ENCODE assay signal across 1 cellular context in the genomic region with DNA sequence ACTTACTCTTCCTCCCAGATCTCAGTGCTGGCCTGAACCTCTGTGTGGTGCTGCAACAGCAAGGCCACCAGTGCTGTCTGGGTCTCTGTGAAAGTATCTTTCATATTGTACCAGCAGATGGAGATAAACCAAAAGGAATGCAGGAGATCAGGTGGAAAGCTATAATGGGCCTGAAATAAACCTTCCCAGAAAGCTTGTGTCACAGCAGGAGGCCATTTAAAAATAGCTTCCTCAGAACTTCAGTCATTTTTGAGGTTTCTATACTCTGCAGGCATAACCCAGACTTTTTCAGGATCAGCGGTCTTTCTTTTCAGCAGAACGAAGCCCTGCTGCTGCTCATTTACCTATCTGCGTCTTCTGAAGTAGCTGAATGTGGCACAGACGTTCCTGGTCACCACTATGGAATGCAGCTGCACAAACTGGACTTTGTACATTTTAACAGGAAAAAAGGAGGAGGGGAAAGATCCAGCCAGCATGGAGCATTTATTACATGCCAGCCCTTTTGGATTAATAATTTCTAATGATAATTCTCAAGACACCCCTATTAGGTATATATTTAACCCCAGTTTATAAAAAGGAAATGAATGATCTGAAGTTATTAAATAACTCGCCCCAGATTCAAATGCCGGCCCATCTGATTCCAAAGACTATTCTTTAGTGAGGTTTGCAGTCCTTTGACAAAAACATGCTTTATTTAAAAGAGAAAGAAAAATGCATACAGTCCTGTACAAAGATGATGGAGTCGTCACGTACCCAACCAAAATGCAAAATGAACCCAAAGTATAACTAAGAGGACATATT.
TF ChIP-seq lines count a peak whose summit lies in the region.

No MANE protein-coding gene starts in this region.

TF ChIP-seq in HepG2, 621 proteins besides CTCF, POLR2A, EP300 and RAD21 (continued from another document and continues in another):
- TF ChIP-seq, protein P1, sequence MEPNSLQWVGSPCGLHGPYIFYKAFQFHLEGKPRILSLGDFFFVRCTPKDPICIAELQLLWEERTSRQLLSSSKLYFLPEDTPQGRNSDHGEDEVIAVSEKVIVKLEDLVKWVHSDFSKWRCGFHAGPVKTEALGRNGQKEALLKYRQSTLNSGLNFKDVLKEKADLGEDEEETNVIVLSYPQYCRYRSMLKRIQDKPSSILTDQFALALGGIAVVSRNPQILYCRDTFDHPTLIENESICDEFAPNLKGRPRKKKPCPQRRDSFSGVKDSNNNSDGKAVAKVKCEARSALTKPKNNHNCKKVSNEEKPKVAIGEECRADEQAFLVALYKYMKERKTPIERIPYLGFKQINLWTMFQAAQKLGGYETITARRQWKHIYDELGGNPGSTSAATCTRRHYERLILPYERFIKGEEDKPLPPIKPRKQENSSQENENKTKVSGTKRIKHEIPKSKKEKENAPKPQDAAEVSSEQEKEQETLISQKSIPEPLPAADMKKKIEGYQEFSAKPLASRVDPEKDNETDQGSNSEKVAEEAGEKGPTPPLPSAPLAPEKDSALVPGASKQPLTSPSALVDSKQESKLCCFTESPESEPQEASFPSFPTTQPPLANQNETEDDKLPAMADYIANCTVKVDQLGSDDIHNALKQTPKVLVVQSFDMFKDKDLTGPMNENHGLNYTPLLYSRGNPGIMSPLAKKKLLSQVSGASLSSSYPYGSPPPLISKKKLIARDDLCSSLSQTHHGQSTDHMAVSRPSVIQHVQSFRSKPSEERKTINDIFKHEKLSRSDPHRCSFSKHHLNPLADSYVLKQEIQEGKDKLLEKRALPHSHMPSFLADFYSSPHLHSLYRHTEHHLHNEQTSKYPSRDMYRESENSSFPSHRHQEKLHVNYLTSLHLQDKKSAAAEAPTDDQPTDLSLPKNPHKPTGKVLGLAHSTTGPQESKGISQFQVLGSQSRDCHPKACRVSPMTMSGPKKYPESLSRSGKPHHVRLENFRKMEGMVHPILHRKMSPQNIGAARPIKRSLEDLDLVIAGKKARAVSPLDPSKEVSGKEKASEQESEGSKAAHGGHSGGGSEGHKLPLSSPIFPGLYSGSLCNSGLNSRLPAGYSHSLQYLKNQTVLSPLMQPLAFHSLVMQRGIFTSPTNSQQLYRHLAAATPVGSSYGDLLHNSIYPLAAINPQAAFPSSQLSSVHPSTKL (CRISPR knock-in tag; IDR thresholded peaks at IDR 0.05) = peak; percentile 82
- TF ChIP-seq, protein P2, sequence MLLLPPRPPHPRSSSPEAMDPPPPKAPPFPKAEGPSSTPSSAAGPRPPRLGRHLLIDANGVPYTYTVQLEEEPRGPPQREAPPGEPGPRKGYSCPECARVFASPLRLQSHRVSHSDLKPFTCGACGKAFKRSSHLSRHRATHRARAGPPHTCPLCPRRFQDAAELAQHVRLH (CRISPR knock-in tag; IDR thresholded peaks at IDR 0.05; ENCODE audit: borderline replicate concordance, low read depth) = no peak; the same call in 1 of the 2 replicates
- TF ChIP-seq HES4 (CRISPR knock-in tag; IDR thresholded peaks at IDR 0.05; ENCODE audit: borderline replicate concordance) (no peak), FOSL1 (CRISPR knock-in tag; IDR thresholded peaks at IDR 0.05; ENCODE audit: borderline replicate concordance) (peak; percentile 80; the same call in 1 of the 2 replicates), ZSCAN22 (CRISPR knock-in tag; IDR thresholded peaks at IDR 0.05) (no peak), FOSL2 (CRISPR knock-in tag; IDR thresholded peaks at IDR 0.05) (peak; percentile 93), SNAPC2 (CRISPR knock-in tag; IDR thresholded peaks at IDR 0.05) (0 out of 2 replicates have a peak, but pooled peaks have one; percentile 28), STAG1 (CRISPR knock-in tag; IDR thresholded peaks at IDR 0.05) (peak; percentile 92), NFKBIZ (CRISPR knock-in tag; IDR thresholded peaks at IDR 0.05) (no peak), KAT8 (CRISPR knock-in tag; IDR thresholded peaks at IDR 0.05) (peak; percentile 49; the same call in 1 of the 2 replicates), AHR (CRISPR knock-in tag; IDR thresholded peaks at IDR 0.05) (no peak), KDM6A (CRISPR knock-in tag; IDR thresholded peaks at IDR 0.05; ENCODE audit: low read depth) (peak; percentile 93), ATAD3A (CRISPR knock-in tag; IDR thresholded peaks at IDR 0.05) (no peak), ZNF430 (CRISPR knock-in tag; IDR thresholded peaks at IDR 0.05) (0 out of 2 replicates have a peak, but pooled peaks have one; percentile 25), HOXA3 (CRISPR knock-in tag; IDR thresholded peaks at IDR 0.05) (peak; percentile 23; the same call in 1 of the 2 replicates), FOXA3 (CRISPR knock-in tag; IDR thresholded peaks at IDR 0.05) (peak; percentile 53; the same call in 1 of the 2 replicates)
- TF ChIP-seq, protein P3, sequence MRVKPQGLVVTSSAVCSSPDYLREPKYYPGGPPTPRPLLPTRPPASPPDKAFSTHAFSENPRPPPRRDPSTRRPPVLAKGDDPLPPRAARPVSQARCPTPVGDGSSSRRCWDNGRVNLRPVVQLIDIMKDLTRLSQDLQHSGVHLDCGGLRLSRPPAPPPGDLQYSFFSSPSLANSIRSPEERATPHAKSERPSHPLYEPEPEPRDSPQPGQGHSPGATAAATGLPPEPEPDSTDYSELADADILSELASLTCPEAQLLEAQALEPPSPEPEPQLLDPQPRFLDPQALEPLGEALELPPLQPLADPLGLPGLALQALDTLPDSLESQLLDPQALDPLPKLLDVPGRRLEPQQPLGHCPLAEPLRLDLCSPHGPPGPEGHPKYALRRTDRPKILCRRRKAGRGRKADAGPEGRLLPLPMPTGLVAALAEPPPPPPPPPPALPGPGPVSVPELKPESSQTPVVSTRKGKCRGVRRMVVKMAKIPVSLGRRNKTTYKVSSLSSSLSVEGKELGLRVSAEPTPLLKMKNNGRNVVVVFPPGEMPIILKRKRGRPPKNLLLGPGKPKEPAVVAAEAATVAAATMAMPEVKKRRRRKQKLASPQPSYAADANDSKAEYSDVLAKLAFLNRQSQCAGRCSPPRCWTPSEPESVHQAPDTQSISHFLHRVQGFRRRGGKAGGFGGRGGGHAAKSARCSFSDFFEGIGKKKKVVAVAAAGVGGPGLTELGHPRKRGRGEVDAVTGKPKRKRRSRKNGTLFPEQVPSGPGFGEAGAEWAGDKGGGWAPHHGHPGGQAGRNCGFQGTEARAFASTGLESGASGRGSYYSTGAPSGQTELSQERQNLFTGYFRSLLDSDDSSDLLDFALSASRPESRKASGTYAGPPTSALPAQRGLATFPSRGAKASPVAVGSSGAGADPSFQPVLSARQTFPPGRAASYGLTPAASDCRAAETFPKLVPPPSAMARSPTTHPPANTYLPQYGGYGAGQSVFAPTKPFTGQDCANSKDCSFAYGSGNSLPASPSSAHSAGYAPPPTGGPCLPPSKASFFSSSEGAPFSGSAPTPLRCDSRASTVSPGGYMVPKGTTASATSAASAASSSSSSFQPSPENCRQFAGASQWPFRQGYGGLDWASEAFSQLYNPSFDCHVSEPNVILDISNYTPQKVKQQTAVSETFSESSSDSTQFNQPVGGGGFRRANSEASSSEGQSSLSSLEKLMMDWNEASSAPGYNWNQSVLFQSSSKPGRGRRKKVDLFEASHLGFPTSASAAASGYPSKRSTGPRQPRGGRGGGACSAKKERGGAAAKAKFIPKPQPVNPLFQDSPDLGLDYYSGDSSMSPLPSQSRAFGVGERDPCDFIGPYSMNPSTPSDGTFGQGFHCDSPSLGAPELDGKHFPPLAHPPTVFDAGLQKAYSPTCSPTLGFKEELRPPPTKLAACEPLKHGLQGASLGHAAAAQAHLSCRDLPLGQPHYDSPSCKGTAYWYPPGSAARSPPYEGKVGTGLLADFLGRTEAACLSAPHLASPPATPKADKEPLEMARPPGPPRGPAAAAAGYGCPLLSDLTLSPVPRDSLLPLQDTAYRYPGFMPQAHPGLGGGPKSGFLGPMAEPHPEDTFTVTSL (CRISPR knock-in tag; IDR thresholded peaks at IDR 0.05; ENCODE audit: borderline replicate concordance) = peak; percentile 76; the same call in 1 of the 2 replicates
- TF ChIP-seq, protein P4, sequence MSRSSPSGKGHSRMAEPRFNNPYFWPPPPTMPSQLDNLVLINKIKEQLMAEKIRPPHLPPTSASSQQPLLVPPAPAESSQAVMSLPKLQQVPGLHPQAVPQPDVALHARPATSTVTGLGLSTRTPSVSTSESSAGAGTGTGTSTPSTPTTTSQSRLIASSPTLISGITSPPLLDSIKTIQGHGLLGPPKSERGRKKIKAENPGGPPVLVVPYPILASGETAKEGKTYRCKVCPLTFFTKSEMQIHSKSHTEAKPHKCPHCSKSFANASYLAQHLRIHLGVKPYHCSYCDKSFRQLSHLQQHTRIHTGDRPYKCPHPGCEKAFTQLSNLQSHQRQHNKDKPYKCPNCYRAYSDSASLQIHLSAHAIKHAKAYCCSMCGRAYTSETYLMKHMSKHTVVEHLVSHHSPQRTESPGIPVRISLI (CRISPR knock-in tag; IDR thresholded peaks at IDR 0.05; ENCODE audit: borderline replicate concordance) = peak; percentile 36; the same call in 1 of the 2 replicates
- TF ChIP-seq, protein P5, sequence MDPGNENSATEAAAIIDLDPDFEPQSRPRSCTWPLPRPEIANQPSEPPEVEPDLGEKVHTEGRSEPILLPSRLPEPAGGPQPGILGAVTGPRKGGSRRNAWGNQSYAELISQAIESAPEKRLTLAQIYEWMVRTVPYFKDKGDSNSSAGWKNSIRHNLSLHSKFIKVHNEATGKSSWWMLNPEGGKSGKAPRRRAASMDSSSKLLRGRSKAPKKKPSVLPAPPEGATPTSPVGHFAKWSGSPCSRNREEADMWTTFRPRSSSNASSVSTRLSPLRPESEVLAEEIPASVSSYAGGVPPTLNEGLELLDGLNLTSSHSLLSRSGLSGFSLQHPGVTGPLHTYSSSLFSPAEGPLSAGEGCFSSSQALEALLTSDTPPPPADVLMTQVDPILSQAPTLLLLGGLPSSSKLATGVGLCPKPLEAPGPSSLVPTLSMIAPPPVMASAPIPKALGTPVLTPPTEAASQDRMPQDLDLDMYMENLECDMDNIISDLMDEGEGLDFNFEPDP (CRISPR knock-in tag; conservative IDR thresholded peaks at IDR 0.05) = no peak
- TF ChIP-seq, protein P6, sequence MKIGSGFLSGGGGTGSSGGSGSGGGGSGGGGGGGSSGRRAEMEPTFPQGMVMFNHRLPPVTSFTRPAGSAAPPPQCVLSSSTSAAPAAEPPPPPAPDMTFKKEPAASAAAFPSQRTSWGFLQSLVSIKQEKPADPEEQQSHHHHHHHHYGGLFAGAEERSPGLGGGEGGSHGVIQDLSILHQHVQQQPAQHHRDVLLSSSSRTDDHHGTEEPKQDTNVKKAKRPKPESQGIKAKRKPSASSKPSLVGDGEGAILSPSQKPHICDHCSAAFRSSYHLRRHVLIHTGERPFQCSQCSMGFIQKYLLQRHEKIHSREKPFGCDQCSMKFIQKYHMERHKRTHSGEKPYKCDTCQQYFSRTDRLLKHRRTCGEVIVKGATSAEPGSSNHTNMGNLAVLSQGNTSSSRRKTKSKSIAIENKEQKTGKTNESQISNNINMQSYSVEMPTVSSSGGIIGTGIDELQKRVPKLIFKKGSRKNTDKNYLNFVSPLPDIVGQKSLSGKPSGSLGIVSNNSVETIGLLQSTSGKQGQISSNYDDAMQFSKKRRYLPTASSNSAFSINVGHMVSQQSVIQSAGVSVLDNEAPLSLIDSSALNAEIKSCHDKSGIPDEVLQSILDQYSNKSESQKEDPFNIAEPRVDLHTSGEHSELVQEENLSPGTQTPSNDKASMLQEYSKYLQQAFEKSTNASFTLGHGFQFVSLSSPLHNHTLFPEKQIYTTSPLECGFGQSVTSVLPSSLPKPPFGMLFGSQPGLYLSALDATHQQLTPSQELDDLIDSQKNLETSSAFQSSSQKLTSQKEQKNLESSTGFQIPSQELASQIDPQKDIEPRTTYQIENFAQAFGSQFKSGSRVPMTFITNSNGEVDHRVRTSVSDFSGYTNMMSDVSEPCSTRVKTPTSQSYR (CRISPR knock-in tag; IDR thresholded peaks at IDR 0.05; ENCODE audit: borderline replicate concordance) = peak; percentile 69; the same call in 1 of the 2 replicates
- TF ChIP-seq, protein P7, sequence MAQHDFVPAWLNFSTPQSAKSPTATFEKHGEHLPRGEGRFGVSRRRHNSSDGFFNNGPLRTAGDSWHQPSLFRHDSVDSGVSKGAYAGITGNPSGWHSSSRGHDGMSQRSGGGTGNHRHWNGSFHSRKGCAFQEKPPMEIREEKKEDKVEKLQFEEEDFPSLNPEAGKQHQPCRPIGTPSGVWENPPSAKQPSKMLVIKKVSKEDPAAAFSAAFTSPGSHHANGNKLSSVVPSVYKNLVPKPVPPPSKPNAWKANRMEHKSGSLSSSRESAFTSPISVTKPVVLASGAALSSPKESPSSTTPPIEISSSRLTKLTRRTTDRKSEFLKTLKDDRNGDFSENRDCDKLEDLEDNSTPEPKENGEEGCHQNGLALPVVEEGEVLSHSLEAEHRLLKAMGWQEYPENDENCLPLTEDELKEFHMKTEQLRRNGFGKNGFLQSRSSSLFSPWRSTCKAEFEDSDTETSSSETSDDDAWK (CRISPR knock-in tag; IDR thresholded peaks at IDR 0.05) = no peak
- TF ChIP-seq, protein P8, sequence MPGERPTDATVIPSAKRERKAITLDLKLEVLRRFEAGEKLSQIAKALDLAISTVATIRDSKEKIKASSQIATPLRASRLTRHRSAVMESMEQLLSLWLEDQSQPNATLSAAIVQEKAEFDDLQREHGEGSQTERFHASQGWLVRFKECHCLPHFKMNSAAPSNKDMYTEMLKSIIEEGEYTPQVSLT (CRISPR knock-in tag; IDR thresholded peaks at IDR 0.05; ENCODE audit: borderline replicate concordance, low read depth) = no peak
- TF ChIP-seq, protein P9, sequence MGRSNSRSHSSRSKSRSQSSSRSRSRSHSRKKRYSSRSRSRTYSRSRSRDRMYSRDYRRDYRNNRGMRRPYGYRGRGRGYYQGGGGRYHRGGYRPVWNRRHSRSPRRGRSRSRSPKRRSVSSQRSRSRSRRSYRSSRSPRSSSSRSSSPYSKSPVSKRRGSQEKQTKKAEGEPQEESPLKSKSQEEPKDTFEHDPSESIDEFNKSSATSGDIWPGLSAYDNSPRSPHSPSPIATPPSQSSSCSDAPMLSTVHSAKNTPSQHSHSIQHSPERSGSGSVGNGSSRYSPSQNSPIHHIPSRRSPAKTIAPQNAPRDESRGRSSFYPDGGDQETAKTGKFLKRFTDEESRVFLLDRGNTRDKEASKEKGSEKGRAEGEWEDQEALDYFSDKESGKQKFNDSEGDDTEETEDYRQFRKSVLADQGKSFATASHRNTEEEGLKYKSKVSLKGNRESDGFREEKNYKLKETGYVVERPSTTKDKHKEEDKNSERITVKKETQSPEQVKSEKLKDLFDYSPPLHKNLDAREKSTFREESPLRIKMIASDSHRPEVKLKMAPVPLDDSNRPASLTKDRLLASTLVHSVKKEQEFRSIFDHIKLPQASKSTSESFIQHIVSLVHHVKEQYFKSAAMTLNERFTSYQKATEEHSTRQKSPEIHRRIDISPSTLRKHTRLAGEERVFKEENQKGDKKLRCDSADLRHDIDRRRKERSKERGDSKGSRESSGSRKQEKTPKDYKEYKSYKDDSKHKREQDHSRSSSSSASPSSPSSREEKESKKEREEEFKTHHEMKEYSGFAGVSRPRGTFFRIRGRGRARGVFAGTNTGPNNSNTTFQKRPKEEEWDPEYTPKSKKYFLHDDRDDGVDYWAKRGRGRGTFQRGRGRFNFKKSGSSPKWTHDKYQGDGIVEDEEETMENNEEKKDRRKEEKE (IDR thresholded peaks at IDR 0.05) = no peak
